ENCODE assay signal across 31 cellular contexts in genomic region chr4:123168812-123169211, GRCh38.
A peak's percentile ranks its signal among the peaks of the same experiment; 100 is the strongest.
DNase-seq lines count a peak whose midpoint lies in the region; ATAC-seq and TF ChIP-seq lines count a peak whose summit lies in the region.
"Had no signal": no experiment of that assay in that cellular context is flagged by ENCODE, and none has a peak within 500 bp of the region (broad histone marks: within the 10 kb centered on the region; RNA-seq: fewer than 3 reads in every experiment).

No MANE protein-coding gene starts in this region.

- H3K4me3 ChIP-seq in AG10803 (ENCODE audit: low read length) (no peak overlapping the region), kidney epithelial cell (ENCODE audit: low read depth, low read length) (no peak overlapping the region)
- H3K4me3 ChIP-seq: PC-9 had no signal

- no peak overlapping the region for H3K4me3 Mint-ChIP-seq in activated T-helper 17 cell treated with anti-CD3 and anti-CD28 coated beads, Interleukin-2, amount 50 U/mL, for 72 hours
- no peak overlapping the region for H3K4me3 Mint-ChIP-seq in stimulated activated naive CD8-positive, alpha-beta T cell treated with anti-CD3 and anti-CD28 coated beads, Interleukin-15, amount 100 ng/mL, for 72 hours
- H3K4me3 Mint-ChIP-seq: activated naive CD4-positive, alpha-beta T cell treated with anti-CD3 and anti-CD28 coated beads, Interleukin-2, amount 10 ng/mL, durations not matched to agents 7 days and 5 days; activated T-helper 1 cell treated with anti-CD3 and anti-CD28 coated beads, Interleukin-12 subunit alpha, Interleukin-12 subunit beta, Interleukin-2, Interleukin-4 antibody, amounts not matched to agents 30 ng/mL and 10 ng/mL and 1 ng/mL, durations not matched to agents 14 hours and 24 hours and 36 hours; neural crest cell; type B pancreatic cell had no signal

- DNase-seq in AG10803 (ENCODE audit: low read depth) (peak; percentile 23), amniotic epithelial cell (ENCODE audit: low read depth) (peak; percentile 6), kidney epithelial cell (ENCODE audit: low read depth) (peak; percentile 19), NCI-H128 (lab: John Stamatoyannopoulos, UW; ENCODE audit: unreplicated experiment) (no peak)
- DNase-seq in stimulated activated naive CD8-positive, alpha-beta T cell treated with anti-CD3 and anti-CD28 coated beads, Interleukin-15, amount 100 ng/mL, for 72 hours: no peak
- DNase-seq in effector CD4-positive, alpha-beta T cell: no peak
- DNase-seq: activated CD4-positive, alpha-beta T cell treated with anti-CD3 and anti-CD28 coated beads, Interleukin-2, amount 50 U/mL, for 48 hours; activated CD8-positive, alpha-beta memory T cell treated with anti-CD3 and anti-CD28 coated beads, Interleukin-2, amount 50 U/mL, for 4 hours; activated naive CD4-positive, alpha-beta T cell treated with anti-CD3 and anti-CD28 coated beads, Interleukin-2, amount 10 ng/mL, durations not matched to agents 7 days and 5 days; aorta; BE2C; central memory CD4-positive, alpha-beta T cell; dermis blood vessel endothelial cell; glutamatergic neuron; NCI-H1048; NCI-H1694 treated with DMSO at 0.1 percent for 48 hours; NCI-H2171 treated with DMSO at 0.1 percent for 48 hours; NCI-H524; PC-9; right cardiac atrium; SHP77; stimulated activated CD4-positive, alpha-beta T cell treated with anti-CD3 and anti-CD28 coated beads, Interleukin-12 subunit alpha, Interleukin-12 subunit beta, amount 100 ng/mL, for 4 hours; stimulated activated CD4-positive, alpha-beta T cell treated with anti-CD3 and anti-CD28 coated beads, Interleukin-4, amount 100 ng/mL, for 1 hour; substantia nigra; SW 1271; T-helper 9 cell had no signal

- no peaks in the 10 kb centered on the region for H3K4me1 Mint-ChIP-seq in activated T-helper 17 cell treated with anti-CD3 and anti-CD28 coated beads, Interleukin-2, amount 50 U/mL, for 72 hours
- H3K4me1 Mint-ChIP-seq in stimulated activated naive CD8-positive, alpha-beta T cell treated with anti-CD3 and anti-CD28 coated beads, Interleukin-15, amount 100 ng/mL, for 72 hours: no peaks in the 10 kb centered on the region
- H3K4me1 Mint-ChIP-seq: neural crest cell had no signal

- no peak for TF ChIP-seq CTCF in AG10803 (conservative IDR thresholded peaks at IDR 0.05; ENCODE audit: low read length)
- TF ChIP-seq CTCF in kidney epithelial cell (IDR thresholded peaks at IDR 0.05; ENCODE audit: insufficient read depth, low read length, poor library complexity, severe bottlenecking): no peak

- H3K27ac Mint-ChIP-seq in activated T-helper 17 cell treated with anti-CD3 and anti-CD28 coated beads, Interleukin-2, amount 50 U/mL, for 72 hours: no peak overlapping the region
- H3K27ac Mint-ChIP-seq in stimulated activated naive CD8-positive, alpha-beta T cell treated with anti-CD3 and anti-CD28 coated beads, Interleukin-15, amount 100 ng/mL, for 72 hours: no peak overlapping the region
- H3K27ac Mint-ChIP-seq: activated naive CD4-positive, alpha-beta T cell treated with anti-CD3 and anti-CD28 coated beads, Interleukin-2, amount 10 ng/mL, durations not matched to agents 7 days and 5 days; activated T-helper 1 cell treated with anti-CD3 and anti-CD28 coated beads, Interleukin-12 subunit alpha, Interleukin-12 subunit beta, Interleukin-2, Interleukin-4 antibody, amounts not matched to agents 30 ng/mL and 10 ng/mL and 1 ng/mL, durations not matched to agents 14 hours and 24 hours and 36 hours; type B pancreatic cell had no signal

- H3K27me3 Mint-ChIP-seq in activated T-helper 17 cell treated with anti-CD3 and anti-CD28 coated beads, Interleukin-2, amount 50 U/mL, for 72 hours: no peaks in the 10 kb centered on the region
- H3K27me3 Mint-ChIP-seq in stimulated activated naive CD8-positive, alpha-beta T cell treated with anti-CD3 and anti-CD28 coated beads, Interleukin-15, amount 100 ng/mL, for 72 hours: no peaks in the 10 kb centered on the region
- H3K27me3 Mint-ChIP-seq: activated naive CD4-positive, alpha-beta T cell treated with anti-CD3 and anti-CD28 coated beads, Interleukin-2, amount 10 ng/mL, durations not matched to agents 7 days and 5 days; type B pancreatic cell had no signal

- peak; percentile 53 for ATAC-seq in HG02870 (IDR thresholded peaks at IDR 0.05; ENCODE audit: unreplicated experiment)
- ATAC-seq in activated T-helper 17 cell treated with anti-CD3 and anti-CD28 coated beads, Interleukin-2, amount 50 U/mL, for 72 hours (replicated peaks): no peak
- no peak for ATAC-seq in stimulated activated naive CD8-positive, alpha-beta T cell treated with anti-CD3 and anti-CD28 coated beads, Interleukin-15, amount 100 ng/mL, for 72 hours
- ATAC-seq: right cardiac atrium had no signal

- H3K36me3 Mint-ChIP-seq in activated T-helper 17 cell treated with anti-CD3 and anti-CD28 coated beads, Interleukin-2, amount 50 U/mL, for 72 hours (ENCODE audit: low read depth): no peaks in the 10 kb centered on the region

- no peaks in the 10 kb centered on the region for H3K36me3 ChIP-seq in kidney epithelial cell (ENCODE audit: control insufficient read depth, insufficient read depth, low read length)
- H3K36me3 ChIP-seq: BE2C had no signal

- H3K27me3 ChIP-seq in kidney epithelial cell (ENCODE audit: control insufficient read depth, insufficient read depth, low read length): no peaks in the 10 kb centered on the region
- H3K27me3 ChIP-seq: BE2C had no signal

- no peaks in the 10 kb centered on the region for H3K9me3 Mint-ChIP-seq in activated T-helper 17 cell treated with anti-CD3 and anti-CD28 coated beads, Interleukin-2, amount 50 U/mL, for 72 hours
- H3K9me3 Mint-ChIP-seq in stimulated activated naive CD8-positive, alpha-beta T cell treated with anti-CD3 and anti-CD28 coated beads, Interleukin-15, amount 100 ng/mL, for 72 hours: no peaks in the 10 kb centered on the region
- H3K9me3 Mint-ChIP-seq: activated naive CD4-positive, alpha-beta T cell treated with anti-CD3 and anti-CD28 coated beads, Interleukin-2, amount 10 ng/mL, durations not matched to agents 7 days and 5 days; activated T-helper 1 cell treated with anti-CD3 and anti-CD28 coated beads, Interleukin-12 subunit alpha, Interleukin-12 subunit beta, Interleukin-2, Interleukin-4 antibody, amounts not matched to agents 30 ng/mL and 10 ng/mL and 1 ng/mL, durations not matched to agents 14 hours and 24 hours and 36 hours; type B pancreatic cell had no signal

Comparison
In these comparisons a context has a peak if more than half of its experiments do, and no peak if none do; other contexts are left out.
1. DNase-seq: peak in AG10803 (single experiment), amniotic epithelial cell (single experiment) and kidney epithelial cell (single experiment); none in NCI-H128 (single experiment), stimulated activated naive CD8-positive, alpha-beta T cell treated with anti-CD3 and anti-CD28 coated beads, Interleukin-15, amount 100 ng/mL, for 72 hours (0 of 2) and effector CD4-positive, alpha-beta T cell (single experiment).